ENCODE assay signal across 20 cellular contexts in the genomic region with DNA sequence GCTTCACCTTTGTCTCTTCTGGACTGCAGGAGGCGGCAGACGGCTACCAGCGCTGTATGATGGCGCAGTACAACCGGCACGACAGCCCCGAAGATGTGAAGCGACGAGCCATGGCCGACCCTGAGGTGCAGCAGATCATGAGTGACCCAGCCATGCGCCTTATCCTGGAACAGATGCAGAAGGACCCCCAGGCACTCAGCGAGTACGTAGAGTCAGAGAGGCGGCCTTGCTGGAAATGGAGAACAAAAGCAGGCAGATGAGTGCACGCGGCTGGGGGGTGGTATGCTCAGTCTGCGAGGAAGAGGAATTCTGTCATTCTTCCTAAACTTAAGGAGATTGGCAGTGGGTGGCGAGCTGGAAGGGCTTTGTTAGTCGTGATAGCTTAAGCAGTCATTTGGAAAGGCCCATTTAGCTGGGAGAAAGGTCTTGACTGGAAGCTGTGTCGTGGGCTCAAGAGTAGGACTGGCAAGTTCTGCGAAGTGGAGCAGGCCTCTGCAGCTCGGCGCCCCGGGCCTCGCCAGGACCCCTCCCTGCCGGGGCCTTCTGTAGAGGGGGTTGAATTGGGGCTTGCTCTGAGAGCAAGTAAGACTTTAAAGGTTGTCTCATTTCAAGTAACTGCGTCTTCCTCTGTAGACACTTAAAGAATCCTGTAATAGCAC. TPM values are rescaled to one million over a fixed set of nuclear protein-coding genes. Genes with fewer than 3 reads are reported as not detected.
DNase-seq lines count a peak whose midpoint lies in the region; TF ChIP-seq lines count a peak whose summit lies in the region.
"Had no signal": no experiment of that assay in that cellular context is flagged by ENCODE, and none has a peak within 500 bp of the region (broad histone marks: within the 10 kb centered on the region; RNA-seq: fewer than 3 reads in every experiment).

No MANE protein-coding gene starts in this region.

- H3K36me3 ChIP-seq in HUES48 (ENCODE audit: control insufficient read depth, insufficient read depth, low read length) (peaks cover 87% of the 10 kb centered on the region), osteoblast (ENCODE audit: insufficient read depth, low read length) (peaks cover 60% of the 10 kb centered on the region)
- H3K36me3 ChIP-seq: ovary had no signal

- peaks cover 99% of the 10 kb centered on the region for H3K36me3 Mint-ChIP-seq in activated T-cell treated with anti-CD3 and anti-CD28 coated beads, Interleukin-2, amount 50 U/mL, for 24 hours (ENCODE audit: low read depth)
- H3K36me3 Mint-ChIP-seq in dendritic cell treated with granulocyte-macrophage colony-stimulating factor and Interleukin-4, amounts not matched to agents 40 ng/mL and 50 ng/mL, for 4 days (ENCODE audit: low read depth), result peaks cover 85% of the 10 kb centered on the region
- H3K36me3 Mint-ChIP-seq in osteocyte (ENCODE audit: unreplicated experiment), result peaks cover 41% of the 10 kb centered on the region

- H3K4me1 Mint-ChIP-seq in activated T-cell treated with anti-CD3 and anti-CD28 coated beads, Interleukin-2, amount 50 U/mL, for 24 hours (ENCODE audit: low read depth), result peaks cover 40% of the 10 kb centered on the region
- H3K4me1 Mint-ChIP-seq in dendritic cell treated with granulocyte-macrophage colony-stimulating factor and Interleukin-4, amounts not matched to agents 40 ng/mL and 50 ng/mL, for 4 days (ENCODE audit: low read depth), result peaks cover 65% of the 10 kb centered on the region
- peaks cover 17% of the 10 kb centered on the region for H3K4me1 Mint-ChIP-seq in osteocyte (ENCODE audit: unreplicated experiment)

- H3K4me3 ChIP-seq in HUES48 (ENCODE audit: low read depth, low read length) (no peak overlapping the region), osteoblast (ENCODE audit: insufficient read depth, low read length) (no peak overlapping the region)
- H3K4me3 ChIP-seq: colonic mucosa, GM12878, heart left ventricle, ovary, right atrium auricular region had no signal

- H3K27me3 Mint-ChIP-seq in activated T-cell treated with anti-CD3 and anti-CD28 coated beads, Interleukin-2, amount 50 U/mL, for 24 hours, result no peaks in the 10 kb centered on the region
- no peaks in the 10 kb centered on the region for H3K27me3 Mint-ChIP-seq in dendritic cell treated with granulocyte-macrophage colony-stimulating factor and Interleukin-4, amounts not matched to agents 40 ng/mL and 50 ng/mL, for 4 days
- no peaks in the 10 kb centered on the region for H3K27me3 Mint-ChIP-seq in osteocyte (ENCODE audit: unreplicated experiment)

- no peak for DNase-seq in activated T-cell treated with anti-CD3 and anti-CD28 coated beads, Interleukin-2, amount 50 U/mL, for 24 hours
- no peak for DNase-seq in activated T-cell treated with anti-CD3 and anti-CD28 coated beads, Interleukin-2, amount 50 U/mL, for 48 hours
- DNase-seq in osteocyte (ENCODE audit: extremely low spot score, unreplicated experiment) (no peak), NCI-H82 (lab: John Stamatoyannopoulos, UW) (no peak), medulla oblongata (ENCODE audit: extremely low spot score) (no peak), osteoblast (ENCODE audit: insufficient read length, low spot score, missing footprints) (no peak)
- DNase-seq: ACHN; activated CD8-positive, alpha-beta memory T cell treated with anti-CD3 and anti-CD28 coated beads, Interleukin-2, amount 50 U/mL, for 48 hours; brain microvascular endothelial cell; colonic mucosa; DMS53; NCI-H1105 treated with DMSO at 0.1 percent for 48 hours had no signal

- H3K4me2 ChIP-seq in osteoblast (ENCODE audit: insufficient read depth, low read length), result no peak overlapping the region

- no peaks in the 10 kb centered on the region for H3K4me1 ChIP-seq in HUES48 (ENCODE audit: control insufficient read depth, insufficient read depth, low read length)
- H3K4me1 ChIP-seq in osteoblast (ENCODE audit: insufficient read depth, low read length), result peaks cover 10% of the 10 kb centered on the region

- H3K27me3 ChIP-seq in HUES48 (ENCODE audit: control insufficient read depth, insufficient read depth, low read length) (no peaks in the 10 kb centered on the region), osteoblast (ENCODE audit: insufficient read depth, low read length) (no peaks in the 10 kb centered on the region)
- H3K27me3 ChIP-seq: brain microvascular endothelial cell, colonic mucosa, heart left ventricle, ovary, right atrium auricular region had no signal

- H3K9me3 ChIP-seq in HUES48 (ENCODE audit: control insufficient read depth, insufficient read depth, low read length) (no peaks in the 10 kb centered on the region), osteoblast (ENCODE audit: low read depth, low read length) (no peaks in the 10 kb centered on the region)
- H3K9me3 ChIP-seq: colonic mucosa, heart left ventricle, ovary, right atrium auricular region had no signal

- no peak overlapping the region for H3K4me3 Mint-ChIP-seq in activated T-cell treated with anti-CD3 and anti-CD28 coated beads, Interleukin-2, amount 50 U/mL, for 24 hours
- no peak overlapping the region for H3K4me3 Mint-ChIP-seq in dendritic cell treated with granulocyte-macrophage colony-stimulating factor and Interleukin-4, amounts not matched to agents 40 ng/mL and 50 ng/mL, for 4 days
- H3K4me3 Mint-ChIP-seq in osteocyte (ENCODE audit: unreplicated experiment), result no peak overlapping the region
- H3K4me3 Mint-ChIP-seq: CD14-positive monocyte had no signal

- no peak for TF ChIP-seq CTCF in osteocyte (IDR thresholded peaks at IDR 0.05)
- no peak for TF ChIP-seq CTCF in osteoblast (IDR thresholded peaks at IDR 0.05; ENCODE audit: extremely low read depth, low read depth, low read length)

- 0 out of 2 replicates have a peak overlapping the region, but pooled peaks have one; percentile 3 for H3K9ac ChIP-seq in HUES48 (ENCODE audit: low read depth, low read length)

- H3K27ac ChIP-seq in HUES48 (ENCODE audit: low read depth, low read length) (no peak overlapping the region), osteoblast (ENCODE audit: low read depth, low read length) (no peak overlapping the region)
- H3K27ac ChIP-seq: brain microvascular endothelial cell, colonic mucosa, right atrium auricular region had no signal

- peak overlapping the region; percentile 23 for H3K27ac Mint-ChIP-seq in activated T-cell treated with anti-CD3 and anti-CD28 coated beads, Interleukin-2, amount 50 U/mL, for 24 hours
- H3K27ac Mint-ChIP-seq in dendritic cell treated with granulocyte-macrophage colony-stimulating factor and Interleukin-4, amounts not matched to agents 40 ng/mL and 50 ng/mL, for 4 days, result peak overlapping the region; percentile 91
- H3K27ac Mint-ChIP-seq in osteocyte (ENCODE audit: unreplicated experiment), result peak overlapping the region; percentile 53

- intact Hi-C loops in dendritic cell treated with granulocyte-macrophage colony-stimulating factor and Interleukin-4, amounts not matched to agents 40 ng/mL and 50 ng/mL, for 4 days (cut with micrococcal nuclease), result loop anchor here (1.0 kb wide), 1 partner anchor 101 kb away; no protein-coding TSS in a partner anchor

- no peaks in the 10 kb centered on the region for H3K79me2 ChIP-seq in osteoblast (ENCODE audit: insufficient read depth, low read length)

- H2AFZ ChIP-seq in osteoblast (ENCODE audit: low read length), result no peak overlapping the region

- H3K9me3 Mint-ChIP-seq in activated T-cell treated with anti-CD3 and anti-CD28 coated beads, Interleukin-2, amount 50 U/mL, for 24 hours, result no peaks in the 10 kb centered on the region
- no peaks in the 10 kb centered on the region for H3K9me3 Mint-ChIP-seq in dendritic cell treated with granulocyte-macrophage colony-stimulating factor and Interleukin-4, amounts not matched to agents 40 ng/mL and 50 ng/mL, for 4 days
- no peaks in the 10 kb centered on the region for H3K9me3 Mint-ChIP-seq in osteocyte (ENCODE audit: unreplicated experiment)

- peaks cover 3% of the 10 kb centered on the region for H4K20me1 ChIP-seq in osteoblast (ENCODE audit: insufficient read depth, low read length)

RNA-seq across cellular contexts. Expression of gene FERMT3, which starts 3.0 kb away (rescaled TPM):
- 0.94 and 1.4 TPM in 2 replicates for total RNA-seq in osteocyte
- total RNA-seq in osteoblast, result 0.59 and 1.1 TPM in 2 replicates
- total RNA-seq: HepG2 had no signal

RNA-seq across cellular contexts. Expression of gene STIP1, which starts 17.6 kb away (rescaled TPM):
- 109 and 115 TPM in 2 replicates for total RNA-seq in osteocyte
- total RNA-seq in osteoblast, result 85.5 and 94.5 TPM in 2 replicates

RNA-seq across cellular contexts. Expression of gene TRPT1, which starts 22.4 kb away (rescaled TPM):
- total RNA-seq in osteocyte, result 39.2 and 39.7 TPM in 2 replicates
- 32.2 and 33.0 TPM in 2 replicates for total RNA-seq in osteoblast

RNA-seq across cellular contexts. Expression of gene NUDT22, which starts 22.5 kb away (rescaled TPM):
- total RNA-seq in osteocyte (43.7 and 46.8 TPM in 2 replicates), osteoblast (46.6 and 56.5 TPM in 2 replicates)

RNA-seq across cellular contexts. Expression of gene DNAJC4, which starts 26.8 kb away (rescaled TPM):
- total RNA-seq in osteocyte (46.5 and 49.9 TPM in 2 replicates), osteoblast (8.0 and 9.8 TPM in 2 replicates)

Comparison
In these comparisons a context has a peak if more than half of its experiments do, and no peak if none do; other contexts are left out.
1. H3K27ac Mint-ChIP-seq: peak in every context shown above with its lines; median percentile 91 in dendritic cell treated with granulocyte-macrophage colony-stimulating factor and Interleukin-4, amounts not matched to agents 40 ng/mL and 50 ng/mL, for 4 days; 53 in osteocyte; 23 in activated T-cell treated with anti-CD3 and anti-CD28 coated beads, Interleukin-2, amount 50 U/mL, for 24 hours.